ENCODE assay signal across 8 cellular contexts in the genomic region with DNA sequence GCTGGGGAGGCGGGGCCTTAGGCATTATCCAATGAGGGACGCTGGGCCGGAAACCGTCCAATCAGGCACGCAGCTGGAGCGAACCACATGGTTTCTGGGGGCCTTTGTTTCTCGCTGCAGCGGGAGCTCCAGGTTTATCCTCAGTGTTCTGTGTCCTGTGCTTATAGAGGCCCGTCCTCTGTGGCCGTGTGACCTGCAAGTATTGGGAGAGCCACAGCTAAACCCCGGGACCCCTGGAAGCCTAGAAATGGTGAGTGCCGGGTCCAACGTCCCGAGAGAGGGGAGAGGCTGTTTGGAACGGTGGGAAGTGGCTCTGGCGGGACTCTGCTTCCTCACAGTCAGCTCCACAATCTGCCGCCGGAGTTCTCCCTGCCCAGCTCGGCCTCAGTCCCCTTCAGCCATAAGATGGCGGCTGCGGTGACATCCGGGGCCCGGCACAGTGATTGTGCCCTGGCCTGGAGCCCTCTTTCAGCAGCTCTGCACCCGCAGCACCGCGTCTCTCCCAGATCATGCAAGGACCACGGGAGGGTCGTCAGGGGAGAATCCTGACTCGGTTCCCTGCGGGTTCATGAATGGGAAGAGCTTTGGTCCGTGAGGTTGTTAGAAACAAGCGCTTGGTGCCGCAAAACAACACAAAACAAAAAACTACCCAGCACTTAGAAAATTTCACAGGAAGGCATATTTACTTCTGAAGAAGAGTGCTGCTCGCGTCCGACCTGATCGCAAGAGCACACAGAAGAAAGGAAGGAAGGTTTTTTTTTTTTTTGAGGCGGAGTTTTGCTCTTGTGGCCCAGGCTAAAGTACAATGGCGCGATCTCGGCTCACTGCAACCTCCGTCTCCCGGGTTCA. TPM values are rescaled to one million over a fixed set of nuclear protein-coding genes. Genes with fewer than 3 reads are reported as not detected.
DNase-seq lines count a peak whose midpoint lies in the region; ATAC-seq and TF ChIP-seq lines count a peak whose summit lies in the region.

ZNF253 (plus strand) TSS at position 133 of the 849 bp plus-strand sequence; CDS start at position 248, 115 bp downstream.

- intact Hi-C loops in breast epithelium (cut with DNase I; ENCODE audit: low total_unique reads): no loop called here

- TF ChIP-seq POLR2A in GM18526 (IDR thresholded peaks at IDR 0.05; ENCODE audit: extremely low read depth, insufficient read length) (peak; percentile 87), breast epithelium (IDR thresholded peaks at IDR 0.05) (peak; percentile 84)

- H3K36me3 ChIP-seq in breast epithelium: no peaks in the 10 kb centered on the region
- peaks cover 10% of the 10 kb centered on the region; the same call in 1 of the 2 replicates for H3K36me3 ChIP-seq in iPS-20b (ENCODE audit: insufficient read depth, low read depth, low read length)
- H3K36me3 ChIP-seq in skeletal muscle tissue (ENCODE audit: control insufficient read depth in 3 of 3, insufficient read depth in 3 of 3, low read length in 3 of 3): no peaks in the 10 kb centered on the region

- TF ChIP-seq CTCF in VCaP (conservative IDR thresholded peaks at IDR 0.05): no peak
- no peak for TF ChIP-seq CTCF in breast epithelium (IDR thresholded peaks at IDR 0.05)

- no peaks in the 10 kb centered on the region for H3K9me3 ChIP-seq in breast epithelium
- H3K9me3 ChIP-seq in iPS-20b (ENCODE audit: insufficient read depth, low read depth, low read length): no peaks in the 10 kb centered on the region
- no peaks in the 10 kb centered on the region for H3K9me3 ChIP-seq in skeletal muscle tissue (ENCODE audit: control insufficient read depth in 3 of 3, low read length in 3 of 3)

- H3K27me3 ChIP-seq in breast epithelium (no peaks in the 10 kb centered on the region), iPS-20b (ENCODE audit: insufficient read depth, low read length) (no peaks in the 10 kb centered on the region), skeletal muscle tissue (ENCODE audit: control insufficient read depth in 3 of 3, insufficient read depth in 3 of 3, low read length in 3 of 3) (peaks cover 0 to 2% (median 0%) of the 10 kb centered on the region in 3 donors)

- H3K4me3 ChIP-seq in breast epithelium (peak within 1 kb of the TSS; percentile 69 to 83 (median 75)), iPS-20b (ENCODE audit: low read length) (peak within 1 kb of the TSS; percentile 99), skeletal muscle tissue (ENCODE audit: low read length in 3 of 3) (peak within 1 kb of the TSS; percentile 95 to 98 (median 96))

- peak; percentile 97 for ATAC-seq in HG03095 (IDR thresholded peaks at IDR 0.05; ENCODE audit: unreplicated experiment)

- H3K9ac ChIP-seq in iPS-20b (ENCODE audit: low read depth, low read length): peak within 1 kb of the TSS; percentile 99
- H3K9ac ChIP-seq in skeletal muscle tissue (ENCODE audit: low read depth in 1 of 3, low read length in 3 of 3): peak within 1 kb of the TSS; percentile 96 to 99 (median 98)

- DNase-seq in 8988T (peak; percentile 58), NCI-H2171 treated with DMSO at 0.1 percent for 48 hours (lab: John Stamatoyannopoulos, UW) (peak; percentile 97), breast epithelium (ENCODE audit: low spot score in 2 of 2) (peak; percentile 98)

- H3K27ac ChIP-seq in VCaP (peak within 1 kb of the TSS; percentile 94), breast epithelium (peak within 1 kb of the TSS; percentile 94), iPS-20b (ENCODE audit: low read length) (peak within 1 kb of the TSS; percentile 96), skeletal muscle tissue (ENCODE audit: low read depth, low read length) (peak within 1 kb of the TSS; percentile 97)

- H3K4me1 ChIP-seq in breast epithelium (peaks cover 0 to 8% of the 10 kb centered on the region in 2 donors), iPS-20b (ENCODE audit: insufficient read depth, low read length) (no peaks in the 10 kb centered on the region; the same call in 1 of the 2 replicates), skeletal muscle tissue (ENCODE audit: control insufficient read depth in 3 of 3, insufficient read depth in 3 of 3, low read length in 3 of 3) (peaks cover 8 to 22% (median 9%) of the 10 kb centered on the region in 3 donors)

RNA-seq across cellular contexts. Expression of gene ZNF253, which starts in this region (rescaled TPM):
- total RNA-seq in breast epithelium (10 to 100 TPM in 2 of 3 donors, 1 to 10 TPM in 1; 6.4 to 25.6 (median 12.8) TPM), skeletal muscle tissue (7.3 TPM)

Comparison
In these comparisons a context has a peak if more than half of its experiments do, and no peak if none do; other contexts are left out.
1. Peak in every context shown above with its lines: DNase-seq, ATAC-seq, H3K4me3 ChIP-seq and H3K27ac ChIP-seq.